ENCODE assay signal across 10 cellular contexts in genomic region chr20:51460569-51461265, GRCh38.
DNase-seq lines count a peak whose midpoint lies in the region; ATAC-seq lines count a peak whose summit lies in the region.
"Had no signal": no experiment of that assay in that cellular context is flagged by ENCODE, and none has a peak within 500 bp of the region (broad histone marks: within the 10 kb centered on the region; RNA-seq: fewer than 3 reads in every experiment).

No MANE protein-coding gene starts in this region.

- H3K27ac Mint-ChIP-seq in T-helper 17 cell, result peak overlapping the region; percentile 11

- no peaks in the 10 kb centered on the region for H3K9me3 ChIP-seq in T-helper 17 cell (ENCODE audit: control insufficient read depth, low read length, poor library complexity, severe bottlenecking)
- H3K9me3 ChIP-seq: neutrophil had no signal

- H3K27me3 Mint-ChIP-seq in T-helper 17 cell, result no peaks in the 10 kb centered on the region

- no peak for DNase-seq in T-helper 17 cell
- DNase-seq in NCI-H226, result no peak
- no peak for DNase-seq in anterior cingulate cortex (lab: John Stamatoyannopoulos, UW)
- no peak for DNase-seq in foreskin melanocyte
- no peak for DNase-seq in NCI-H1436 (lab: John Stamatoyannopoulos, UW)
- DNase-seq: NCI-H446 treated with DMSO at 0.1 percent for 48 hours had no signal

- peak; percentile 96 for ATAC-seq in GM18498 (IDR thresholded peaks at IDR 0.05; ENCODE audit: unreplicated experiment)
- peak; percentile 97 for ATAC-seq in GM21367 (IDR thresholded peaks at IDR 0.05; ENCODE audit: unreplicated experiment)
- ATAC-seq in HG03196 (IDR thresholded peaks at IDR 0.05; ENCODE audit: unreplicated experiment), result peak; percentile 93
- ATAC-seq in T-helper 17 cell, result peak; percentile 63

- no peak overlapping the region for H3K4me3 Mint-ChIP-seq in T-helper 17 cell

- H3K4me1 Mint-ChIP-seq in T-helper 17 cell, result peaks cover 21% of the 10 kb centered on the region

- H3K36me3 Mint-ChIP-seq in T-helper 17 cell (ENCODE audit: low read depth), result peaks cover 9% of the 10 kb centered on the region
